ENCODE assay signal across 1 cellular context in genomic region chr14:23602181-23603095, GRCh38.
TF ChIP-seq lines count a peak whose summit lies in the region.

No MANE protein-coding gene starts in this region.

TF ChIP-seq in HepG2, 621 proteins besides CTCF, POLR2A, EP300 and RAD21 (continued from another document and continues in another):
- TF ChIP-seq PHF5A (CRISPR knock-in tag; IDR thresholded peaks at IDR 0.05; ENCODE audit: low read depth, unreplicated experiment) (peak; percentile 91), ZNF652 (CRISPR knock-in tag; IDR thresholded peaks at IDR 0.05; ENCODE audit: borderline replicate concordance, low read depth) (peak; percentile 71; the same call in 1 of the 2 replicates), ZNF354B (CRISPR knock-in tag; IDR thresholded peaks at IDR 0.05) (0 out of 2 replicates have a peak, but pooled peaks have one; percentile 19), PAX8 (CRISPR knock-in tag; IDR thresholded peaks at IDR 0.05; ENCODE audit: borderline replicate concordance) (no peak; the same call in 1 of the 2 replicates), ZNF263 (CRISPR knock-in tag; IDR thresholded peaks at IDR 0.05) (peak; percentile 65), KLF9 (CRISPR knock-in tag; IDR thresholded peaks at IDR 0.05; ENCODE audit: low read depth) (no peak; the same call in 1 of the 2 replicates), ATF6 (CRISPR knock-in tag; conservative IDR thresholded peaks at IDR 0.05) (no peak), ZMYM4 (CRISPR knock-in tag; IDR thresholded peaks at IDR 0.05) (peak; percentile 40; the same call in 1 of the 2 replicates), ZFP36L2 (CRISPR knock-in tag; IDR thresholded peaks at IDR 0.05) (no peak), ARHGAP35 (CRISPR knock-in tag; IDR thresholded peaks at IDR 0.05; ENCODE audit: borderline replicate concordance) (peak; percentile 30), MIXL1 (CRISPR knock-in tag; IDR thresholded peaks at IDR 0.05) (no peak; the same call in 1 of the 2 replicates), ZNF788 (CRISPR knock-in tag; IDR thresholded peaks at IDR 0.05; ENCODE audit: borderline replicate concordance) (peak; percentile 92), CCAR2 (optimal IDR thresholded peaks at IDR 0.05; ENCODE audit: low read depth, low read length) (no peak), ARNT (IDR thresholded peaks at IDR 0.05) (no peak), ZBTB34 (CRISPR knock-in tag; IDR thresholded peaks at IDR 0.05) (0 out of 2 replicates have a peak, but pooled peaks have one; percentile 22), NCOA2 (CRISPR knock-in tag; IDR thresholded peaks at IDR 0.05) (peak; percentile 88), MED13 (CRISPR knock-in tag; IDR thresholded peaks at IDR 0.05) (no peak), THAP9 (CRISPR knock-in tag; IDR thresholded peaks at IDR 0.05; ENCODE audit: borderline replicate concordance) (no peak; the same call in 1 of the 2 replicates), GABPA (IDR thresholded peaks at IDR 0.05; ENCODE audit: low read depth, low read length) (no peak), GABPA (CRISPR knock-in tag; IDR thresholded peaks at IDR 0.05; ENCODE audit: low read depth) (no peak), POGK (CRISPR knock-in tag; conservative IDR thresholded peaks at IDR 0.05) (peak; percentile 12; the same call in 1 of the 2 replicates), HOXA5 (CRISPR knock-in tag; IDR thresholded peaks at IDR 0.05) (peak; percentile 69; the same call in 1 of the 2 replicates), CENPBD1 (CRISPR knock-in tag; IDR thresholded peaks at IDR 0.05; ENCODE audit: borderline replicate concordance, low read depth) (no peak), MZF1 (CRISPR knock-in tag; IDR thresholded peaks at IDR 0.05; ENCODE audit: borderline replicate concordance) (peak; percentile 21; the same call in 1 of the 2 replicates), ZBTB39 (CRISPR knock-in tag; IDR thresholded peaks at IDR 0.05) (no peak), TP53 (CRISPR knock-in tag; conservative IDR thresholded peaks at IDR 0.05) (no peak), ZNF768 (CRISPR knock-in tag; IDR thresholded peaks at IDR 0.05) (no peak; the same call in 1 of the 2 replicates), ZNF101 (CRISPR knock-in tag; IDR thresholded peaks at IDR 0.05; ENCODE audit: borderline replicate concordance, low read depth) (no peak), MTA1 (CRISPR knock-in tag; IDR thresholded peaks at IDR 0.05; ENCODE audit: borderline replicate concordance) (peak; percentile 63; the same call in 1 of the 2 replicates), MIER2 (CRISPR knock-in tag; IDR thresholded peaks at IDR 0.05) (peak; percentile 17; the same call in 1 of the 2 replicates), PLRG1 (conservative IDR thresholded peaks at IDR 0.05) (no peak), FOXK2 (IDR thresholded peaks at IDR 0.05) (no peak), ZNF691 (CRISPR knock-in tag; IDR thresholded peaks at IDR 0.05; ENCODE audit: borderline replicate concordance, low read depth) (no peak), ZSCAN31 (CRISPR knock-in tag; IDR thresholded peaks at IDR 0.05; ENCODE audit: low read depth) (0 out of 2 replicates have a peak, but pooled peaks have one; percentile 26), ZNF337 (CRISPR knock-in tag; IDR thresholded peaks at IDR 0.05; ENCODE audit: borderline replicate concordance, low read depth) (no peak), ZNF614 (CRISPR knock-in tag; IDR thresholded peaks at IDR 0.05; ENCODE audit: borderline replicate concordance) (peak; percentile 100), PHB2 (IDR thresholded peaks at IDR 0.05; ENCODE audit: partially characterized antibody) (no peak), CSRNP2 (CRISPR knock-in tag; conservative IDR thresholded peaks at IDR 0.05; ENCODE audit: low read depth) (no peak), ATF4 (CRISPR knock-in tag; IDR thresholded peaks at IDR 0.05) (peak in 1 of 2 experiments; percentile 63; a peak in 1 of 4 replicates), FOXP1 (IDR thresholded peaks at IDR 0.05) (no peak), FOXP1 (CRISPR knock-in tag; IDR thresholded peaks at IDR 0.05) (peak; percentile 77), FLYWCH1 (CRISPR knock-in tag; IDR thresholded peaks at IDR 0.05) (no peak), CSRNP1 (CRISPR knock-in tag; IDR thresholded peaks at IDR 0.05) (peak; percentile 58; the same call in 1 of the 2 replicates), LCORL (IDR thresholded peaks at IDR 0.05) (no peak), LCORL (CRISPR knock-in tag; IDR thresholded peaks at IDR 0.05) (peak; percentile 71), TCF7L2 (IDR thresholded peaks at IDR 0.05; ENCODE audit: low read depth, low read length) (no peak; the same call in none of the 2 replicates), KLF13 (CRISPR knock-in tag; IDR thresholded peaks at IDR 0.05) (no peak), ELF1 (CRISPR knock-in tag; IDR thresholded peaks at IDR 0.05) (peak; percentile 26; the same call in 1 of the 2 replicates), THRA (CRISPR knock-in tag; IDR thresholded peaks at IDR 0.05; ENCODE audit: borderline replicate concordance) (peak; percentile 89)
